ENCODE assay signal across 1 cellular context in genomic region chr14:93027810-93028723, GRCh38.
TF ChIP-seq lines count a peak whose summit lies in the region.

No MANE protein-coding gene starts in this region.

TF ChIP-seq in WTC11, 78 proteins besides CTCF, POLR2A, EP300 and RAD21 (continued from another document):
- TF ChIP-seq HMGXB4 (CRISPR knock-in tag; IDR thresholded peaks at IDR 0.05) (no peak), ZNF671 (CRISPR knock-in tag; IDR thresholded peaks at IDR 0.05) (no peak)
